ENCODE assay signal across 7 cellular contexts in the genomic region with DNA sequence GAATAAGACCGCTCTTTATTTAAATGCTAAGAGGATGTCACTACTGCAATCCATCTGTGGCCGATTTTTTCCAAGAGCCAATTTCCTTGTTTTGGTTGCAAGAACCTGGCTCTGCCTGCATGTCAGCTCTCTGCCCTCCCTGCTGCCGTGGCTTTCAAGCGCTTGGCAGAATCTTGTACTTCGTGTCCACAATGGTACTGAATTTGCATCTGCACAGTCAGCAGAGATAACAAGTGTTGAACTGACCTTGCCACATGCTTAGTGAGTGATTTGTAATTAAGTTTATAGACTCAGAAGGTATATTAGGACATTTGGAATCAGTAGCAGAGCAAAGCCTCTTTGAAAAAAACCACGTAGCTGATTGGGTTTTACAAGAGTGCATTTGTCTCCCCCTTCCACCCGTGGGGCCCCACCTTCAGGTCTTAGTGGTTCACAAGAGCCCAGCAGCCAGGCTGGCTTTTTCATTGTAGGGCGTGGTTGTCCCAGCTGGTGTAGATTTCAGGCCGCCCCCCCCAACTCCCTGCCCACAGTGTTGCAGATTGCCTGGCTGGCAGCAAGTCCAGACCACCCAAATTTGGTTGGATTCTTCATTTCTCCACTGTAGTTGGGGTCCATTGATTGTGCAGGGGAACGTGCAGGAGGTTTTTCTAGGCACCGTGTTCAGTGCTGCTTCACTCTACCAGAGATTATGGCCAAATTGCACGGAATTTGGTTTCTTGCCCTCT.
DNase-seq lines count a peak whose midpoint lies in the region; ATAC-seq and TF ChIP-seq lines count a peak whose summit lies in the region.
"Not testable (repeated sequence)": the region's sequence is repeated elsewhere in the genome, so short reads cannot be mapped to it uniquely, and the experiment has no call there.

No MANE protein-coding gene starts in this region.

- not testable (repeated sequence) for H3K9me3 ChIP-seq in CD8-positive, alpha-beta T cell (ENCODE audit: low read length)

- not testable (repeated sequence) for H3K27me3 Mint-ChIP-seq in CD8-positive, alpha-beta T cell (ENCODE audit: low read depth); activated T-cell treated with anti-CD3 and anti-CD28 coated beads, Interleukin-2, amount 50 U/mL, for 24 hours; activated naive CD8-positive, alpha-beta T cell treated with anti-CD3 and anti-CD28 coated beads, Interleukin-2, amount 50 U/mL, for 24 hours; nephron (ENCODE audit: low read depth); stimulated activated naive CD8-positive, alpha-beta T cell treated with anti-CD3 and anti-CD28 coated beads, Interleukin-15, Interleukin-2, amounts not matched to agents 100 ng/mL and 50 ng/mL, for 24 hours

- peak overlapping the region; percentile 45 for H3K27ac Mint-ChIP-seq in CD8-positive, alpha-beta T cell
- H3K27ac Mint-ChIP-seq in activated T-cell treated with anti-CD3 and anti-CD28 coated beads, Interleukin-2, amount 50 U/mL, for 24 hours = peak overlapping the region; percentile 90
- H3K27ac Mint-ChIP-seq in activated naive CD8-positive, alpha-beta T cell treated with anti-CD3 and anti-CD28 coated beads, Interleukin-2, amount 50 U/mL, for 24 hours = peak overlapping the region; percentile 89
- H3K27ac Mint-ChIP-seq in nephron = not testable (repeated sequence)
- peak overlapping the region; percentile 91 for H3K27ac Mint-ChIP-seq in stimulated activated naive CD8-positive, alpha-beta T cell treated with anti-CD3 and anti-CD28 coated beads, Interleukin-15, Interleukin-2, amounts not matched to agents 100 ng/mL and 50 ng/mL, for 24 hours

- not testable (repeated sequence) for TF ChIP-seq CTCF in CD8-positive, alpha-beta T cell (IDR thresholded peaks at IDR 0.05); nephron (IDR thresholded peaks at IDR 0.05; ENCODE audit: unreplicated experiment in 3 of 3)

- H3K9me3 Mint-ChIP-seq in CD8-positive, alpha-beta T cell; activated T-cell treated with anti-CD3 and anti-CD28 coated beads, Interleukin-2, amount 50 U/mL, for 24 hours; activated naive CD8-positive, alpha-beta T cell treated with anti-CD3 and anti-CD28 coated beads, Interleukin-2, amount 50 U/mL, for 24 hours; nephron; stimulated activated naive CD8-positive, alpha-beta T cell treated with anti-CD3 and anti-CD28 coated beads, Interleukin-15, Interleukin-2, amounts not matched to agents 100 ng/mL and 50 ng/mL, for 24 hours: not testable (repeated sequence)

- not testable (repeated sequence) for H3K4me1 ChIP-seq in CD8-positive, alpha-beta T cell (ENCODE audit: insufficient read depth, low read length)

- POLR2A ChIA-PET in CD8-positive, alpha-beta T cell (lab: Charles Lee) = not testable (repeated sequence)

- not testable (repeated sequence) for H3K4me3 ChIP-seq in CD8-positive, alpha-beta T cell (ENCODE audit: low read depth, low read length)

- H3K36me3 Mint-ChIP-seq in CD8-positive, alpha-beta T cell = peaks cover 34% of the 10 kb centered on the region
- H3K36me3 Mint-ChIP-seq in activated T-cell treated with anti-CD3 and anti-CD28 coated beads, Interleukin-2, amount 50 U/mL, for 24 hours (ENCODE audit: low read depth) = peaks cover 46% of the 10 kb centered on the region
- peaks cover 22% of the 10 kb centered on the region for H3K36me3 Mint-ChIP-seq in activated naive CD8-positive, alpha-beta T cell treated with anti-CD3 and anti-CD28 coated beads, Interleukin-2, amount 50 U/mL, for 24 hours (ENCODE audit: low read depth)
- not testable (repeated sequence) for H3K36me3 Mint-ChIP-seq in nephron (ENCODE audit: low read depth); stimulated activated naive CD8-positive, alpha-beta T cell treated with anti-CD3 and anti-CD28 coated beads, Interleukin-15, Interleukin-2, amounts not matched to agents 100 ng/mL and 50 ng/mL, for 24 hours (ENCODE audit: low read depth)

- not testable (repeated sequence) for ATAC-seq in CD8-positive, alpha-beta T cell; activated naive CD8-positive, alpha-beta T cell treated with anti-CD3 and anti-CD28 coated beads, Interleukin-2, amount 50 U/mL, for 24 hours; left cardiac atrium

- not testable (repeated sequence) for H3K27me3 ChIP-seq in CD8-positive, alpha-beta T cell (ENCODE audit: insufficient read depth, low read length)

- peaks cover 19% of the 10 kb centered on the region for H3K36me3 ChIP-seq in CD8-positive, alpha-beta T cell (ENCODE audit: insufficient read depth, low read length)

- intact Hi-C loops in CD8-positive, alpha-beta T cell (cut with DNase I, micrococcal nuclease) = loop anchor here in 1 of 2 experiments (10.0 kb wide), 1 partner anchor 67 kb away; a partner anchor contains a TSS
- intact Hi-C loops in left cardiac atrium (cut with DNase I) = not testable (repeated sequence)

- H3K27ac ChIP-seq in CD8-positive, alpha-beta T cell (ENCODE audit: low read depth, low read length) = not testable (repeated sequence)

- H3K4me1 Mint-ChIP-seq in CD8-positive, alpha-beta T cell (ENCODE audit: low read depth) = peaks cover 19% of the 10 kb centered on the region
- H3K4me1 Mint-ChIP-seq in activated T-cell treated with anti-CD3 and anti-CD28 coated beads, Interleukin-2, amount 50 U/mL, for 24 hours (ENCODE audit: low read depth) = peaks cover 24% of the 10 kb centered on the region
- peaks cover 26% of the 10 kb centered on the region for H3K4me1 Mint-ChIP-seq in activated naive CD8-positive, alpha-beta T cell treated with anti-CD3 and anti-CD28 coated beads, Interleukin-2, amount 50 U/mL, for 24 hours
- H3K4me1 Mint-ChIP-seq in nephron = not testable (repeated sequence)
- peaks cover 24% of the 10 kb centered on the region for H3K4me1 Mint-ChIP-seq in stimulated activated naive CD8-positive, alpha-beta T cell treated with anti-CD3 and anti-CD28 coated beads, Interleukin-15, Interleukin-2, amounts not matched to agents 100 ng/mL and 50 ng/mL, for 24 hours (ENCODE audit: low read depth)

- CTCF ChIA-PET in CD8-positive, alpha-beta T cell (lab: Charles Lee) = not testable (repeated sequence)

- not testable (repeated sequence) for DNase-seq in CD8-positive, alpha-beta T cell; activated T-cell treated with anti-CD3 and anti-CD28 coated beads, Interleukin-2, amount 50 U/mL, for 24 hours; activated naive CD8-positive, alpha-beta T cell treated with anti-CD3 and anti-CD28 coated beads, Interleukin-2, amount 50 U/mL, for 24 hours
- DNase-seq in left cardiac atrium = peak; percentile 13
- peak; percentile 18 for DNase-seq in mesenteric fat pad (ENCODE audit: low spot score)

- not testable (repeated sequence) for H3K4me3 Mint-ChIP-seq in CD8-positive, alpha-beta T cell; activated T-cell treated with anti-CD3 and anti-CD28 coated beads, Interleukin-2, amount 50 U/mL, for 24 hours; stimulated activated naive CD8-positive, alpha-beta T cell treated with anti-CD3 and anti-CD28 coated beads, Interleukin-15, Interleukin-2, amounts not matched to agents 100 ng/mL and 50 ng/mL, for 24 hours
- H3K4me3 Mint-ChIP-seq in activated naive CD8-positive, alpha-beta T cell treated with anti-CD3 and anti-CD28 coated beads, Interleukin-2, amount 50 U/mL, for 24 hours = peak overlapping the region; percentile 4
- H3K4me3 Mint-ChIP-seq in nephron = peak overlapping the region; percentile 8 to 68 (median 16)
